Comparison of ENCODE assay signal across 1 cellular context in genomic region chr20:52937701-52938100, GRCh38.
TF ChIP-seq lines count a peak whose summit lies in the region.

No MANE protein-coding gene starts in this region.

TF ChIP-seq in HepG2, 621 proteins besides CTCF, POLR2A, EP300 and RAD21 (continued from another document):
- TF ChIP-seq ZNF574 (CRISPR knock-in tag; IDR thresholded peaks at IDR 0.05) (peak; percentile 23; the same call in 1 of the 2 replicates), ELF1 (CRISPR knock-in tag; IDR thresholded peaks at IDR 0.05) (peak; percentile 28; the same call in 1 of the 2 replicates), SIN3A (IDR thresholded peaks at IDR 0.05; ENCODE audit: borderline replicate concordance, low read depth, low read length) (no peak), ZNF547 (CRISPR knock-in tag; IDR thresholded peaks at IDR 0.05) (no peak), ZKSCAN8 (CRISPR knock-in tag; IDR thresholded peaks at IDR 0.05; ENCODE audit: borderline replicate concordance) (no peak), XRCC5 (optimal IDR thresholded peaks at IDR 0.05; ENCODE audit: low read length) (peak; percentile 84), MEIS2 (CRISPR knock-in tag; IDR thresholded peaks at IDR 0.05) (no peak), TRAFD1 (CRISPR knock-in tag; IDR thresholded peaks at IDR 0.05; ENCODE audit: borderline replicate concordance) (no peak), ZMYM3 (CRISPR knock-in tag; IDR thresholded peaks at IDR 0.05) (peak; percentile 22; the same call in 1 of the 2 replicates), ZNF382 (CRISPR knock-in tag; IDR thresholded peaks at IDR 0.05; ENCODE audit: borderline replicate concordance) (no peak), FOXC1 (CRISPR knock-in tag; IDR thresholded peaks at IDR 0.05; ENCODE audit: borderline replicate concordance) (peak; percentile 56; the same call in 1 of the 2 replicates), ISL2 (CRISPR knock-in tag; IDR thresholded peaks at IDR 0.05) (0 out of 2 replicates have a peak, but pooled peaks have one; percentile 28), POGZ (CRISPR knock-in tag; IDR thresholded peaks at IDR 0.05) (0 out of 2 replicates have a peak, but pooled peaks have one; percentile 31), MEF2D (CRISPR knock-in tag; IDR thresholded peaks at IDR 0.05) (no peak), ZNF501 (CRISPR knock-in tag; IDR thresholded peaks at IDR 0.05) (peak; percentile 53; the same call in 1 of the 2 replicates), GATAD2A (CRISPR knock-in tag; IDR thresholded peaks at IDR 0.05) (peak; percentile 38; the same call in 1 of the 2 replicates), STAG1 (CRISPR knock-in tag; IDR thresholded peaks at IDR 0.05) (peak; percentile 86), REPIN1 (CRISPR knock-in tag; IDR thresholded peaks at IDR 0.05; ENCODE audit: borderline replicate concordance, low read depth) (peak; percentile 60; the same call in 1 of the 2 replicates)
